ENCODE assay signal across 17 cellular contexts in genomic region chr18:79587298-79588125, GRCh38.
DNase-seq lines count a peak whose midpoint lies in the region; ATAC-seq, FAIRE-seq and TF ChIP-seq lines count a peak whose summit lies in the region.
"Had no signal": no experiment of that assay in that cellular context is flagged by ENCODE, and none has a peak within 500 bp of the region (broad histone marks: within the 10 kb centered on the region; RNA-seq: fewer than 3 reads in every experiment).

No MANE protein-coding gene starts in this region.

- H3K4me2 ChIP-seq in BLaER1 (peak overlapping the region; percentile 73), hepatocyte (no peak overlapping the region)

- no peaks in the 10 kb centered on the region for H3K79me2 ChIP-seq in hepatocyte

- H3K4me1 ChIP-seq in BLaER1 (peaks cover 72% of the 10 kb centered on the region), RWPE2 (ENCODE audit: insufficient read depth, poor library complexity, severe bottlenecking) (no peaks in the 10 kb centered on the region), hepatocyte (ENCODE audit: insufficient read depth) (peaks cover 13% of the 10 kb centered on the region), pancreas (no peaks in the 10 kb centered on the region)
- H3K4me1 ChIP-seq in effector memory CD4-positive, alpha-beta T cell (ENCODE audit: control insufficient read depth, insufficient read depth, low read length, poor library complexity, severe bottlenecking) = no peaks in the 10 kb centered on the region

- H3K36me3 ChIP-seq in BLaER1 (no peaks in the 10 kb centered on the region), RWPE2 (ENCODE audit: low read depth) (no peaks in the 10 kb centered on the region), hepatocyte (replicated peaks; ENCODE audit: insufficient read depth, low read depth) (no peaks in the 10 kb centered on the region), pancreas (no peaks in the 10 kb centered on the region)
- H3K36me3 ChIP-seq in effector memory CD4-positive, alpha-beta T cell (ENCODE audit: control insufficient read depth, insufficient read depth, low read length) = no peaks in the 10 kb centered on the region

- intact Hi-C loops in pancreas (cut with DNase I) = no loop called here

- no peaks in the 10 kb centered on the region for H3K27me3 ChIP-seq in BLaER1
- no peaks in the 10 kb centered on the region for H3K27me3 ChIP-seq in RWPE2 (ENCODE audit: insufficient read depth, poor library complexity, severe bottlenecking)
- no peaks in the 10 kb centered on the region for H3K27me3 ChIP-seq in hepatocyte
- H3K27me3 ChIP-seq in pancreas = no peaks in the 10 kb centered on the region
- H3K27me3 ChIP-seq in effector memory CD4-positive, alpha-beta T cell (replicated peaks; ENCODE audit: control insufficient read depth, insufficient read depth, low read length, poor library complexity, severe bottlenecking) = no peaks in the 10 kb centered on the region

- no peak overlapping the region for H3K9ac ChIP-seq in BLaER1

- H3K9me3 ChIP-seq in BLaER1 (no peaks in the 10 kb centered on the region; the same call in 1 of the 2 replicates), RWPE2 (ENCODE audit: severe bottlenecking) (no peaks in the 10 kb centered on the region), hepatocyte (ENCODE audit: low read depth) (no peaks in the 10 kb centered on the region), pancreas (no peaks in the 10 kb centered on the region)
- no peaks in the 10 kb centered on the region for H3K9me3 ChIP-seq in effector memory CD4-positive, alpha-beta T cell (ENCODE audit: control insufficient read depth, low read length)

- ATAC-seq in RWPE2 (ENCODE audit: low read depth) (no peak), pancreas (no peak)
- ATAC-seq: activated CD8-positive, alpha-beta T cell treated with anti-CD3 and anti-CD28 coated beads for 36 hours; activated T-helper 17 cell treated with anti-CD3 and anti-CD28 coated beads, Interleukin-2, amount 50 U/mL, for 72 hours had no signal

- peak; percentile 39 for DNase-seq in RWPE2 (ENCODE audit: low spot score)
- DNase-seq in hepatocyte (ENCODE audit: low spot score) = no peak
- DNase-seq in pancreas = peak in 4 of 6 donors; percentile 7 to 44 (median 24)
- DNase-seq in HuH-7 (ENCODE audit: low spot score) = no peak
- no peak for DNase-seq in kidney tubule cell (ENCODE audit: low spot score)
- no peak for DNase-seq in effector memory CD4-positive, alpha-beta T cell
- no peak for DNase-seq in NCI-H146 treated with DMSO at 0.1 percent for 48 hours (lab: John Stamatoyannopoulos, UW; ENCODE audit: unreplicated experiment)
- DNase-seq: activated CD8-positive, alpha-beta T cell treated with anti-CD3 and anti-CD28 coated beads for 36 hours; EL; KBM-7; NCI-H1048; NCI-H2107; NCI-H748 treated with DMSO at 0.1 percent for 48 hours; SW 1271 had no signal

- peak overlapping the region; percentile 27 for H3K27ac ChIP-seq in BLaER1
- no peak overlapping the region for H3K27ac ChIP-seq in RWPE2 (ENCODE audit: poor library complexity, severe bottlenecking)
- H3K27ac ChIP-seq in hepatocyte = peak overlapping the region; percentile 60
- H3K27ac ChIP-seq in pancreas = no peak overlapping the region
- no peak overlapping the region for H3K27ac ChIP-seq in effector memory CD4-positive, alpha-beta T cell (ENCODE audit: insufficient read depth, low read length, poor library complexity, severe bottlenecking)

- H4K20me1 ChIP-seq in BLaER1 = no peaks in the 10 kb centered on the region
- H4K20me1 ChIP-seq in hepatocyte (ENCODE audit: insufficient read depth, poor library complexity, severe bottlenecking) = no peaks in the 10 kb centered on the region

- H3K4me3 ChIP-seq in BLaER1 (no peak overlapping the region), RWPE2 (ENCODE audit: severe bottlenecking) (no peak overlapping the region), hepatocyte (no peak overlapping the region), pancreas (no peak overlapping the region)
- no peak overlapping the region for H3K4me3 ChIP-seq in effector memory CD4-positive, alpha-beta T cell (ENCODE audit: insufficient read depth, low read depth, low read length, poor library complexity, severe bottlenecking)

- H2AFZ ChIP-seq in hepatocyte = no peak overlapping the region

- WGBS in hepatocyte (ENCODE audit: low lambda C conversion rate, missing lambda C conversion rate) = 87% methylated on average over 30 of the region's 30 CpGs
- 77 to 81% methylated on average over 30 of the region's 30 CpGs for WGBS in pancreas, 2 donors

- H3K9me2 ChIP-seq in hepatocyte (replicated peaks; ENCODE audit: insufficient read depth) = no peaks in the 10 kb centered on the region

- no peak for FAIRE-seq in pancreas (lab: Jason Lieb, UNC)
- FAIRE-seq: RCC 7860 had no signal

- TF ChIP-seq CTCF in RWPE2 (IDR thresholded peaks at IDR 0.05; ENCODE audit: poor library complexity, severe bottlenecking) = no peak
- no peak for TF ChIP-seq CTCF in hepatocyte (IDR thresholded peaks at IDR 0.05; ENCODE audit: poor library complexity)
- TF ChIP-seq CTCF in pancreas (IDR thresholded peaks at IDR 0.05) = no peak

Comparison
In these comparisons a context has a peak if more than half of its experiments do, and no peak if none do; other contexts are left out.
1. H3K27ac ChIP-seq: peak in BLaER1 (single experiment) and hepatocyte (single experiment); none in RWPE2 (single experiment), pancreas (0 of 4) and effector memory CD4-positive, alpha-beta T cell (single experiment).
2. DNase-seq: peak in RWPE2 (single experiment) and pancreas (4 of 6); none in hepatocyte (single experiment), HuH-7 (single experiment), kidney tubule cell (single experiment), effector memory CD4-positive, alpha-beta T cell (0 of 3) and NCI-H146 treated with DMSO at 0.1 percent for 48 hours (single experiment).